ENCODE assay signal across 1 cellular context in genomic region chr1:236959112-236959511, GRCh38.
TF ChIP-seq lines count a peak whose summit lies in the region.

No MANE protein-coding gene starts in this region.

TF ChIP-seq in HEK293, 187 proteins besides CTCF, POLR2A, EP300 and RAD21 (continued from another document):
- TF ChIP-seq ZNF692 (tag by site-specific recombination; IDR thresholded peaks at IDR 0.05) (no peak), ZNF416 (tag by site-specific recombination; IDR thresholded peaks at IDR 0.05) (no peak), REST (tag by site-specific recombination; IDR thresholded peaks at IDR 0.05) (peak; percentile 51), ZNF658 (tag by site-specific recombination; IDR thresholded peaks at IDR 0.05) (no peak), ZNF664 (tag by site-specific recombination; IDR thresholded peaks at IDR 0.05) (no peak; the same call in 1 of the 2 replicates), ATF2 (tag by site-specific recombination; IDR thresholded peaks at IDR 0.05; ENCODE audit: low read depth) (no peak), GLI4 (tag by site-specific recombination; IDR thresholded peaks at IDR 0.05) (no peak), FEZF1 (tag by site-specific recombination; IDR thresholded peaks at IDR 0.05) (no peak), ZNF621 (tag by site-specific recombination; IDR thresholded peaks at IDR 0.05) (no peak), ZNF704 (tag by site-specific recombination; IDR thresholded peaks at IDR 0.05) (no peak), ZNF701 (tag by site-specific recombination; IDR thresholded peaks at IDR 0.05) (no peak), ZNF560 (tag by site-specific recombination; IDR thresholded peaks at IDR 0.05; ENCODE audit: borderline replicate concordance) (peak; percentile 47; the same call in 1 of the 2 replicates), ZNF121 (tag by site-specific recombination; IDR thresholded peaks at IDR 0.05) (no peak), OSR2 (tag by site-specific recombination; IDR thresholded peaks at IDR 0.05) (no peak), ZFP3 (tag by site-specific recombination; IDR thresholded peaks at IDR 0.05; ENCODE audit: low read depth) (no peak), GLIS1 (tag by site-specific recombination; IDR thresholded peaks at IDR 0.05) (no peak), ZIC2 (tag by site-specific recombination; IDR thresholded peaks at IDR 0.05) (no peak), ZNF169 (tag by site-specific recombination; IDR thresholded peaks at IDR 0.05) (no peak), ZNF311 (tag by site-specific recombination; IDR thresholded peaks at IDR 0.05; ENCODE audit: borderline replicate concordance) (no peak), ZNF600 (tag by site-specific recombination; IDR thresholded peaks at IDR 0.05) (no peak), PRDM4 (tag by site-specific recombination; IDR thresholded peaks at IDR 0.05) (no peak), ZSCAN23 (tag by site-specific recombination; IDR thresholded peaks at IDR 0.05) (no peak), ZNF398 (tag by site-specific recombination; IDR thresholded peaks at IDR 0.05) (no peak)
